In genomic region chr3:152398495-152398894, GRCh38 we compare ENCODE assay signal across 11 cellular contexts.
DNase-seq lines count a peak whose midpoint lies in the region; ATAC-seq and FAIRE-seq lines count a peak whose summit lies in the region.
"Had no signal": no experiment of that assay in that cellular context is flagged by ENCODE, and none has a peak within 500 bp of the region (broad histone marks: within the 10 kb centered on the region; RNA-seq: fewer than 3 reads in every experiment).

No MANE protein-coding gene starts in this region.

- DNase-seq in activated CD4-positive, alpha-beta memory T cell treated with anti-CD3 and anti-CD28 coated beads for 36 hours: no peak
- DNase-seq in activated CD4-positive, alpha-beta memory T cell treated with anti-CD3 and anti-CD28 coated beads, Interleukin-2, amount 10 ng/mL, durations not matched to agents 7 days and 5 days: no peak
- DNase-seq in NCI-H1105 treated with DMSO at 0.1 percent for 48 hours (lab: John Stamatoyannopoulos, UW): peak; percentile 94
- DNase-seq in effector memory CD8-positive, alpha-beta T cell: no peak
- DNase-seq in stimulated activated effector memory CD8-positive, alpha-beta T cell treated with anti-CD3 and anti-CD28 coated beads, Interleukin-12 subunit alpha, Interleukin-12 subunit beta, amount 100 ng/mL, for 72 hours (ENCODE audit: low spot score in 2 of 2): no peak
- DNase-seq in frontal cortex (ENCODE audit: low spot score in 2 of 2): no peak
- no peak for DNase-seq in NCI-H146 (lab: John Stamatoyannopoulos, UW)
- DNase-seq: AML-193, ovary had no signal

- intact Hi-C loops in activated CD4-positive, alpha-beta memory T cell treated with anti-CD3 and anti-CD28 coated beads for 36 hours (cut with micrococcal nuclease): no loop called here

- peaks cover 30% of the 10 kb centered on the region for H3K36me3 Mint-ChIP-seq in activated CD4-positive, alpha-beta memory T cell treated with anti-CD3 and anti-CD28 coated beads for 36 hours
- H3K36me3 Mint-ChIP-seq in activated CD4-positive, alpha-beta memory T cell treated with anti-CD3 and anti-CD28 coated beads, Interleukin-2, amount 10 ng/mL, durations not matched to agents 7 days and 5 days (ENCODE audit: low read depth): peaks cover 47% of the 10 kb centered on the region
- H3K36me3 Mint-ChIP-seq in effector memory CD8-positive, alpha-beta T cell (ENCODE audit: insufficient read depth): peaks cover 31% of the 10 kb centered on the region
- H3K36me3 Mint-ChIP-seq in stimulated activated effector memory CD8-positive, alpha-beta T cell treated with anti-CD3 and anti-CD28 coated beads, Interleukin-12 subunit alpha, Interleukin-12 subunit beta, amount 100 ng/mL, for 72 hours: peaks cover 64% of the 10 kb centered on the region

- peaks cover 77% of the 10 kb centered on the region for H3K4me1 Mint-ChIP-seq in activated CD4-positive, alpha-beta memory T cell treated with anti-CD3 and anti-CD28 coated beads for 36 hours (ENCODE audit: low read depth)
- H3K4me1 Mint-ChIP-seq in activated CD4-positive, alpha-beta memory T cell treated with anti-CD3 and anti-CD28 coated beads, Interleukin-2, amount 10 ng/mL, durations not matched to agents 7 days and 5 days: peaks cover 47% of the 10 kb centered on the region
- peaks cover 43 to 62% of the 10 kb centered on the region in 2 donors for H3K4me1 Mint-ChIP-seq in effector memory CD8-positive, alpha-beta T cell (ENCODE audit: low read depth in 2 of 2)
- H3K4me1 Mint-ChIP-seq in stimulated activated effector memory CD8-positive, alpha-beta T cell treated with anti-CD3 and anti-CD28 coated beads, Interleukin-12 subunit alpha, Interleukin-12 subunit beta, amount 100 ng/mL, for 72 hours: peaks cover 52% of the 10 kb centered on the region

- no peak for ATAC-seq in effector memory CD8-positive, alpha-beta T cell (replicated peaks)
- no peak for ATAC-seq in stimulated activated effector memory CD8-positive, alpha-beta T cell treated with anti-CD3 and anti-CD28 coated beads, Interleukin-12 subunit alpha, Interleukin-12 subunit beta, amount 100 ng/mL, for 72 hours
- ATAC-seq in GM18861 (IDR thresholded peaks at IDR 0.05; ENCODE audit: unreplicated experiment): no peak

- no peaks in the 10 kb centered on the region for H3K27me3 Mint-ChIP-seq in activated CD4-positive, alpha-beta memory T cell treated with anti-CD3 and anti-CD28 coated beads for 36 hours
- H3K27me3 Mint-ChIP-seq in activated CD4-positive, alpha-beta memory T cell treated with anti-CD3 and anti-CD28 coated beads, Interleukin-2, amount 10 ng/mL, durations not matched to agents 7 days and 5 days: no peaks in the 10 kb centered on the region
- no peaks in the 10 kb centered on the region for H3K27me3 Mint-ChIP-seq in effector memory CD8-positive, alpha-beta T cell

- POLR2A ChIA-PET in activated CD4-positive, alpha-beta memory T cell treated with anti-CD3 and anti-CD28 coated beads for 36 hours (lab: Charles Lee): interaction anchor here (0.9 kb wide), 1 partner anchor 8 kb away, joined by 3 read pairs; no protein-coding TSS in a partner anchor
- POLR2A ChIA-PET in activated CD4-positive, alpha-beta memory T cell treated with anti-CD3 and anti-CD28 coated beads, Interleukin-2, amount 10 ng/mL, durations not matched to agents 7 days and 5 days (lab: Charles Lee): interaction anchor here (0.8 kb wide), 1 partner anchor 11 kb away, joined by 3 read pairs; no protein-coding TSS in a partner anchor

- H3K4me3 Mint-ChIP-seq in activated CD4-positive, alpha-beta memory T cell treated with anti-CD3 and anti-CD28 coated beads for 36 hours: no peak overlapping the region
- H3K4me3 Mint-ChIP-seq in activated CD4-positive, alpha-beta memory T cell treated with anti-CD3 and anti-CD28 coated beads, Interleukin-2, amount 10 ng/mL, durations not matched to agents 7 days and 5 days: no peak overlapping the region
- peak overlapping the region in 1 of 2 donors; percentile 19 for H3K4me3 Mint-ChIP-seq in effector memory CD8-positive, alpha-beta T cell
- H3K4me3 Mint-ChIP-seq in stimulated activated effector memory CD8-positive, alpha-beta T cell treated with anti-CD3 and anti-CD28 coated beads, Interleukin-12 subunit alpha, Interleukin-12 subunit beta, amount 100 ng/mL, for 72 hours: no peak overlapping the region
- H3K4me3 Mint-ChIP-seq: T-helper 2 cell treated with Interferon-gamma antibody and Interleukin-4, amounts not matched to agents 5 μg/mL and 100 μg/mL, for 36 hours had no signal

- peak overlapping the region; percentile 66 for H3K27ac Mint-ChIP-seq in activated CD4-positive, alpha-beta memory T cell treated with anti-CD3 and anti-CD28 coated beads for 36 hours
- no peak overlapping the region for H3K27ac Mint-ChIP-seq in activated CD4-positive, alpha-beta memory T cell treated with anti-CD3 and anti-CD28 coated beads, Interleukin-2, amount 10 ng/mL, durations not matched to agents 7 days and 5 days
- peak overlapping the region; percentile 0 to 88 for H3K27ac Mint-ChIP-seq in effector memory CD8-positive, alpha-beta T cell
- H3K27ac Mint-ChIP-seq in stimulated activated effector memory CD8-positive, alpha-beta T cell treated with anti-CD3 and anti-CD28 coated beads, Interleukin-12 subunit alpha, Interleukin-12 subunit beta, amount 100 ng/mL, for 72 hours: peak overlapping the region; percentile 7

- CTCF ChIA-PET in activated CD4-positive, alpha-beta memory T cell treated with anti-CD3 and anti-CD28 coated beads for 36 hours (lab: Charles Lee): interaction anchor here (1.3 kb wide), 1 partner anchor 45 kb away, joined by 6 read pairs; no protein-coding TSS in a partner anchor
- CTCF ChIA-PET in activated CD4-positive, alpha-beta memory T cell treated with anti-CD3 and anti-CD28 coated beads, Interleukin-2, amount 10 ng/mL, durations not matched to agents 7 days and 5 days (lab: Charles Lee): interaction anchor here (1.4 kb wide), 1 partner anchor 11 kb away, joined by 4 read pairs; no protein-coding TSS in a partner anchor

- FAIRE-seq in frontal cortex (lab: Jason Lieb, UNC): no peak

- peaks cover 8% of the 10 kb centered on the region for H3K9me3 Mint-ChIP-seq in activated CD4-positive, alpha-beta memory T cell treated with anti-CD3 and anti-CD28 coated beads for 36 hours
- H3K9me3 Mint-ChIP-seq in activated CD4-positive, alpha-beta memory T cell treated with anti-CD3 and anti-CD28 coated beads, Interleukin-2, amount 10 ng/mL, durations not matched to agents 7 days and 5 days: no peaks in the 10 kb centered on the region
- H3K9me3 Mint-ChIP-seq in effector memory CD8-positive, alpha-beta T cell: peaks cover 0 to 3% of the 10 kb centered on the region in 2 donors
- no peaks in the 10 kb centered on the region for H3K9me3 Mint-ChIP-seq in stimulated activated effector memory CD8-positive, alpha-beta T cell treated with anti-CD3 and anti-CD28 coated beads, Interleukin-12 subunit alpha, Interleukin-12 subunit beta, amount 100 ng/mL, for 72 hours
- H3K9me3 Mint-ChIP-seq: T-helper 2 cell treated with Interferon-gamma antibody and Interleukin-4, amounts not matched to agents 5 μg/mL and 100 μg/mL, for 36 hours had no signal
